26 cellular contexts compared by ENCODE assay signal in the genomic region with DNA sequence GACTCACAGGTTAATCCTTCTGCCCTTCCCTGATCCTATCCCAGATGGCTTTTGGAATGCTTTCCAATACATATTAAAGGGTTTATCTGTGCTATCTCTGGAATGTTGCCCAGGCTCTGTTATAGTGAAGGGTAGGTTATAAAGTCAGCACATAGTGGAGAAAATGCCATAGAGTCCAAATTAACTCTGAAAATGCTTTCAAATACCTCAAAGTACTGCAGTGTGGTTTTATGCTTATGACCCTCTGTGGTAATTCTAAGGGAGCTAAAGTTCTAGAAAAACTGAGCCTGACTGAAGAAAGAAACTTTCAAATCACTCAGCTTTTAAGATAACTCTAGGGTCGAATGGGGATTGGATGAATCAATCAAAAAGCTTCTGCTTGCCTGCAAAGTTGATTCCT.
DNase-seq lines count a peak whose midpoint lies in the region; ATAC-seq lines count a peak whose summit lies in the region.
"Had no signal": no experiment of that assay in that cellular context is flagged by ENCODE, and none has a peak within 500 bp of the region (broad histone marks: within the 10 kb centered on the region; RNA-seq: fewer than 3 reads in every experiment).

No MANE protein-coding gene starts in this region.

- DNase-seq in NCI-H82 (lab: John Stamatoyannopoulos, UW) (peak; percentile 39), NCI-H82 treated with DMSO at 0.1 percent for 48 hours (lab: John Stamatoyannopoulos, UW; ENCODE audit: unreplicated experiment) (no peak), T1000 (lab: John Stamatoyannopoulos, UW) (peak; percentile 19), fibroblast of peridontal ligament (ENCODE audit: extremely low read depth) (peak; percentile 63), SKM-1 (lab: John Stamatoyannopoulos, UW; ENCODE audit: unreplicated experiment) (no peak)
- DNase-seq: activated CD4-positive, alpha-beta T cell treated with anti-CD3 and anti-CD28 coated beads for 1 hour; activated naive CD4-positive, alpha-beta T cell treated with Interleukin-2 at 50 U/mL for 16 hours; activated T-cell treated with anti-CD3 and anti-CD28 coated beads, Interleukin-2, amount 50 U/mL, for 1 hour; Calu3; cerebellar nuclear complex; effector CD4-positive, alpha-beta T cell; erythroblast; H7; mammary epithelial cell; NCI-H1092; NCI-H1930; NCI-H226; NCI-H774; nucleus accumbens; stimulated activated CD4-positive, alpha-beta T cell treated with anti-CD3 and anti-CD28 coated beads, Interleukin-12 subunit alpha, Interleukin-12 subunit beta, amount 100 ng/mL, for 4 hours; stimulated activated naive CD8-positive, alpha-beta T cell treated with anti-CD3 and anti-CD28 coated beads, Interleukin-15, amount 100 ng/mL, for 72 hours; tibial artery had no signal

- no peak for ATAC-seq in HG02571 (IDR thresholded peaks at IDR 0.05; ENCODE audit: unreplicated experiment)
- ATAC-seq in HG03097 (IDR thresholded peaks at IDR 0.05; ENCODE audit: low FRiP score, unreplicated experiment), result no peak
- no peak for ATAC-seq in HG02870 (IDR thresholded peaks at IDR 0.05; ENCODE audit: unreplicated experiment)
- ATAC-seq: Right ventricle myocardium inferior; stimulated activated naive CD8-positive, alpha-beta T cell treated with anti-CD3 and anti-CD28 coated beads, Interleukin-15, amount 100 ng/mL, for 72 hours had no signal

Comparison
In these comparisons a context has a peak if more than half of its experiments do, and no peak if none do; other contexts are left out.
1. DNase-seq: peak in NCI-H82 (single experiment), T1000 (single experiment) and fibroblast of peridontal ligament (single experiment); none in NCI-H82 treated with DMSO at 0.1 percent for 48 hours (single experiment) and SKM-1 (single experiment).